Comparison of ENCODE assay signal across 8 cellular contexts in the genomic region with DNA sequence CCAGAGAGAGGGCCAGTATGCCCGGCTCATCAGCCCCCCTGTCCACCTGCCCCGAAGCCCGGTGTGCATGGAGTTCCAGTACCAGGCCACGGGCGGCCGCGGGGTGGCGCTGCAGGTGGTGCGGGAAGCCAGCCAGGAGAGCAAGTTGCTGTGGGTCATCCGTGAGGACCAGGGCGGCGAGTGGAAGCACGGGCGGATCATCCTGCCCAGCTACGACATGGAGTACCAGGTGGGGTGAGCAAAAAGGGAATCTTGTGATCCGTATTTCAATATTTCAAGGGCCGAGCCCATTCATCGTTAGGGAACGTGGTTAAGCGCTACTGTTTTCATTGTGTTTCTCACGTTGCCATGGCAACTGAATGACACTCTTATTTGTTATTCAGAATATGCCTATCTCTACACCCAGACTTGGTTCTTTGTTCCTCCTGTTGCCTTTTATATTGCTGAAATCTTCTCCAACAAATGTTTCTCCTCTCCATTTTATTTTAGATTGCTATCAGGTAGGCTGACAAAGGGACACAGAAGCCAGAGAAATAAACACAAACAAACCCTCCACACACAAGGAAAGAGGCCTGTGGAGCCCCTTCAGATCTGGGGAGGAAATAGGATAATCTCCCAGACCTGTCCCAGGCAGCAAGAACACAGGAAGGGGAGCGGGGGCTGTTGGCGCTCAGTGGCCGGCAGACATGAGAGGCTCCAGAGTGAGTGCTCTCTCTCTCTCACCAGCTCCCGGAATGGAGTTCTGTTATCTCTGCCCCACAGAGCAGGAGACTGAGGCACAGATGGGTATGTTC.
DNase-seq lines count a peak whose midpoint lies in the region; ATAC-seq and TF ChIP-seq lines count a peak whose summit lies in the region.

No MANE protein-coding gene starts in this region.

- in situ Hi-C loops in brain microvascular endothelial cell (cut with HindIII; ENCODE audit: low pct_ligation_motif_present, low sequenced_read_pairs), result no loop called here

- peak; percentile 46 for DNase-seq in GM10248 (ENCODE audit: extremely low spot score)
- peak; percentile 58 for DNase-seq in NCI-H1694 treated with DMSO at 0.1 percent for 48 hours (lab: John Stamatoyannopoulos, UW)
- peak; percentile 94 for DNase-seq in brain microvascular endothelial cell
- peak; percentile 88 for DNase-seq in iPS-NIHi11 (ENCODE audit: low spot score)
- peak; percentile 6 for DNase-seq in stimulated activated CD4-positive, alpha-beta T cell treated with anti-CD3 and anti-CD28 coated beads, Interleukin-4, amount 100 ng/mL, for 24 hours
- no peak for DNase-seq in NCI-H345 treated with DMSO at 0.1 percent for 48 hours (lab: John Stamatoyannopoulos, UW; ENCODE audit: unreplicated experiment)

- no peaks in the 10 kb centered on the region for H3K36me3 ChIP-seq in brain microvascular endothelial cell (replicated peaks)

- peak overlapping the region; percentile 5 for H3K4me3 ChIP-seq in brain microvascular endothelial cell (ENCODE audit: low read depth, low read length)

- TF ChIP-seq CTCF in GM10248 (IDR thresholded peaks at IDR 0.05; ENCODE audit: control extremely low read depth, extremely low read depth, low read depth, missing control alignments), result peak; percentile 38
- TF ChIP-seq CTCF in brain microvascular endothelial cell (IDR thresholded peaks at IDR 0.05; ENCODE audit: low read depth, low read length, missing control alignments), result peak; percentile 84

- no peak for ATAC-seq in HG02588 (IDR thresholded peaks at IDR 0.05; ENCODE audit: unreplicated experiment)
- no peak for ATAC-seq in GM18907 (IDR thresholded peaks at IDR 0.05; ENCODE audit: unreplicated experiment)

- H3K27me3 ChIP-seq in brain microvascular endothelial cell (replicated peaks), result no peaks in the 10 kb centered on the region

- peak overlapping the region; percentile 82 for H3K27ac ChIP-seq in brain microvascular endothelial cell

- CTCF ChIA-PET in GM10248 (lab: Yijun Ruan, JAX), result interaction anchor here (1.6 kb wide), 1 partner anchor 9 kb away, joined by 4 read pairs; no protein-coding TSS in a partner anchor

- POLR2A ChIA-PET in GM10248 (lab: Yijun Ruan, JAX), result no interaction called here
